In genomic region chr2:42653039-42653438, GRCh38 we compare ENCODE assay signal across 19 cellular contexts.
DNase-seq lines count a peak whose midpoint lies in the region; ATAC-seq and TF ChIP-seq lines count a peak whose summit lies in the region.
"Had no signal": no experiment of that assay in that cellular context is flagged by ENCODE, and none has a peak within 500 bp of the region (broad histone marks: within the 10 kb centered on the region; RNA-seq: fewer than 3 reads in every experiment).

No MANE protein-coding gene starts in this region.

- peaks cover 49% of the 10 kb centered on the region for H3K36me3 ChIP-seq in HUES48 (ENCODE audit: control insufficient read depth, insufficient read depth, low read length)

- ATAC-seq in activated CD4-positive, alpha-beta T cell treated with anti-CD3 and anti-CD28 coated beads for 36 hours = no peak
- no peak for ATAC-seq in activated naive CD8-positive, alpha-beta T cell treated with anti-CD3 and anti-CD28 coated beads, Interleukin-2, amount 50 U/mL, for 24 hours
- no peak for ATAC-seq in GM18867 (IDR thresholded peaks at IDR 0.05; ENCODE audit: unreplicated experiment)
- ATAC-seq: Panc1 had no signal

- intact Hi-C loops in activated CD4-positive, alpha-beta T cell treated with anti-CD3 and anti-CD28 coated beads for 36 hours (cut with DNase I, micrococcal nuclease) = no loop called here
- intact Hi-C loops in cardiac septum (cut with DNase I) = no loop called here

- H3K36me3 Mint-ChIP-seq in activated CD4-positive, alpha-beta T cell treated with anti-CD3 and anti-CD28 coated beads for 36 hours (ENCODE audit: low read depth) = peaks cover 7% of the 10 kb centered on the region
- peaks cover 7% of the 10 kb centered on the region for H3K36me3 Mint-ChIP-seq in activated naive CD8-positive, alpha-beta T cell treated with anti-CD3 and anti-CD28 coated beads, Interleukin-2, amount 50 U/mL, for 24 hours (ENCODE audit: low read depth)
- peaks cover 54% of the 10 kb centered on the region for H3K36me3 Mint-ChIP-seq in nephron progenitor cell (ENCODE audit: low read depth)

- H3K4me3 ChIP-seq in HUES48 (ENCODE audit: low read depth, low read length) = no peak overlapping the region

- DNase-seq in activated CD4-positive, alpha-beta T cell treated with anti-CD3 and anti-CD28 coated beads for 36 hours = no peak
- DNase-seq in activated CD4-positive, alpha-beta T cell treated with anti-CD3 and anti-CD28 coated beads, Interleukin-2, amount 50 U/mL, for 48 hours = no peak
- no peak for DNase-seq in activated naive CD8-positive, alpha-beta T cell treated with anti-CD3 and anti-CD28 coated beads, Interleukin-2, amount 50 U/mL, for 24 hours
- no peak for DNase-seq in nephron progenitor cell
- DNase-seq in cardiac septum (ENCODE audit: low spot score) = no peak
- no peak for DNase-seq in activated CD8-positive, alpha-beta memory T cell treated with anti-CD3 and anti-CD28 coated beads, Interleukin-2, amount 50 U/mL, for 48 hours
- DNase-seq: BE2C; CD8-positive, alpha-beta memory T cell; DMS79 treated with DMSO at 0.1 percent for 48 hours; GOT3; Kasumi-1; NCI-H1105; NCI-H1694; NCI-H510A treated with DMSO at 0.1 percent for 48 hours; NCI-H82 had no signal

- peak overlapping the region; percentile 25 for H3K27ac ChIP-seq in HUES48 (ENCODE audit: low read depth, low read length)
- H3K27ac ChIP-seq: 22Rv1 had no signal

- POLR2A ChIA-PET in activated CD4-positive, alpha-beta T cell treated with anti-CD3 and anti-CD28 coated beads for 36 hours (lab: Charles Lee) = interaction anchor here (0.6 kb wide), 1 partner anchor 20 kb away, joined by 3 read pairs; no protein-coding TSS in a partner anchor

- H3K9me3 ChIP-seq in HUES48 (ENCODE audit: control insufficient read depth, insufficient read depth, low read length) = no peaks in the 10 kb centered on the region
- H3K9me3 ChIP-seq: BE2C had no signal

- H3K9me3 Mint-ChIP-seq in activated CD4-positive, alpha-beta T cell treated with anti-CD3 and anti-CD28 coated beads for 36 hours (ENCODE audit: low read depth) = no peaks in the 10 kb centered on the region
- H3K9me3 Mint-ChIP-seq in activated naive CD8-positive, alpha-beta T cell treated with anti-CD3 and anti-CD28 coated beads, Interleukin-2, amount 50 U/mL, for 24 hours = no peaks in the 10 kb centered on the region
- H3K9me3 Mint-ChIP-seq in nephron progenitor cell = no peaks in the 10 kb centered on the region
- H3K9me3 Mint-ChIP-seq: CD8-positive, alpha-beta memory T cell had no signal

- no peaks in the 10 kb centered on the region for H3K27me3 ChIP-seq in HUES48 (ENCODE audit: control insufficient read depth, insufficient read depth, low read length)
- H3K27me3 ChIP-seq: BE2C had no signal

- H3K27me3 Mint-ChIP-seq in activated CD4-positive, alpha-beta T cell treated with anti-CD3 and anti-CD28 coated beads for 36 hours = no peaks in the 10 kb centered on the region
- no peaks in the 10 kb centered on the region for H3K27me3 Mint-ChIP-seq in activated naive CD8-positive, alpha-beta T cell treated with anti-CD3 and anti-CD28 coated beads, Interleukin-2, amount 50 U/mL, for 24 hours
- peaks cover 4% of the 10 kb centered on the region for H3K27me3 Mint-ChIP-seq in nephron progenitor cell (ENCODE audit: low read depth, poor library complexity)
- H3K27me3 Mint-ChIP-seq: CD8-positive, alpha-beta memory T cell had no signal

- H3K27ac Mint-ChIP-seq in activated CD4-positive, alpha-beta T cell treated with anti-CD3 and anti-CD28 coated beads for 36 hours = peak overlapping the region; percentile 5
- peak overlapping the region; percentile 13 for H3K27ac Mint-ChIP-seq in activated naive CD8-positive, alpha-beta T cell treated with anti-CD3 and anti-CD28 coated beads, Interleukin-2, amount 50 U/mL, for 24 hours
- peak overlapping the region; percentile 6 for H3K27ac Mint-ChIP-seq in nephron progenitor cell

- no peak overlapping the region for H3K4me3 Mint-ChIP-seq in activated CD4-positive, alpha-beta T cell treated with anti-CD3 and anti-CD28 coated beads for 36 hours
- no peak overlapping the region for H3K4me3 Mint-ChIP-seq in activated naive CD8-positive, alpha-beta T cell treated with anti-CD3 and anti-CD28 coated beads, Interleukin-2, amount 50 U/mL, for 24 hours
- no peak overlapping the region for H3K4me3 Mint-ChIP-seq in nephron progenitor cell

- TF ChIP-seq CTCF in nephron progenitor cell (IDR thresholded peaks at IDR 0.05) = no peak

- CTCF ChIA-PET in activated CD4-positive, alpha-beta T cell treated with anti-CD3 and anti-CD28 coated beads for 36 hours (lab: Charles Lee) = interaction anchor here (3.5 kb wide), 1 partner anchor 12 kb away, joined by 27 read pairs; no protein-coding TSS in a partner anchor

- H3K9ac ChIP-seq in HUES48 (ENCODE audit: low read depth, low read length) = no peak overlapping the region

- peaks cover 33% of the 10 kb centered on the region for H3K4me1 ChIP-seq in HUES48 (ENCODE audit: control insufficient read depth, insufficient read depth, low read length)
- H3K4me1 ChIP-seq: BE2C had no signal

- peaks cover 60% of the 10 kb centered on the region for H3K4me1 Mint-ChIP-seq in activated CD4-positive, alpha-beta T cell treated with anti-CD3 and anti-CD28 coated beads for 36 hours
- peaks cover 69% of the 10 kb centered on the region for H3K4me1 Mint-ChIP-seq in activated naive CD8-positive, alpha-beta T cell treated with anti-CD3 and anti-CD28 coated beads, Interleukin-2, amount 50 U/mL, for 24 hours
- H3K4me1 Mint-ChIP-seq in nephron progenitor cell = peaks cover 14% of the 10 kb centered on the region
